Comparison of ENCODE assay signal across 30 cellular contexts in the genomic region with DNA sequence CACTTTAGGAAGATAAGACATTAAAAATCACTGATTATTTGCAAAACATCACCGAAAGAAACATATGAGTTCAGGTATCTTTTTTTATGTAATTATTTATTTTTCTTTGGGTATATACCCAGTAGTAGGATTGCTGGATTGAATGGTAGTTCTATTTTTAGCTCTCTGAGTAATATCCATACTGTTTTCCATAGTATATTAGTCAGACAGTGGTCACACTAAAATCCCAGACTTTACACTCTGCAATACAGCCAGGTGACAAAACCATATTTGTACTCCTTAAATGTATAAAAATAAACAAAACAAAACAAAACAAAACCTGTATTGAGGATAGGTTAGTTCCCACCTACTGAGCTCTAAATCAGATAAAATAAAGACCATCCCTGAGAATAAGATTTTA.
"Had no signal": no experiment of that assay in that cellular context is flagged by ENCODE, and none has a peak within 500 bp of the region (broad histone marks: within the 10 kb centered on the region; RNA-seq: fewer than 3 reads in every experiment).

No MANE protein-coding gene starts in this region.

- ATAC-seq: activated CD4-positive, alpha-beta T cell treated with anti-CD3 and anti-CD28 coated beads for 36 hours; activated CD8-positive, alpha-beta memory T cell treated with anti-CD3 and anti-CD28 coated beads, Interleukin-2, amount 10 ng/mL, durations not matched to agents 7 days and 5 days; activated CD8-positive, alpha-beta T cell treated with anti-CD3 and anti-CD28 coated beads, Interleukin-2, amount 10 ng/mL, durations not matched to agents 7 days and 5 days; activated naive CD8-positive, alpha-beta T cell treated with anti-CD3 and anti-CD28 coated beads, Interleukin-2, amount 50 U/mL, for 24 hours; body of pancreas; left cardiac atrium; left ventricle myocardium superior; right lobe of liver; stimulated activated naive CD8-positive, alpha-beta T cell treated with anti-CD3 and anti-CD28 coated beads, Interleukin-15, Interleukin-2, amounts not matched to agents 100 U/mL and 50 U/mL, for 24 hours had no signal

- DNase-seq: activated CD4-positive, alpha-beta T cell treated with anti-CD3 and anti-CD28 coated beads for 36 hours; activated CD4-positive, CD25-positive, alpha-beta regulatory T cell; activated CD8-positive, alpha-beta memory T cell treated with anti-CD3 and anti-CD28 coated beads, Interleukin-2, amount 10 ng/mL, durations not matched to agents 7 days and 5 days; activated CD8-positive, alpha-beta T cell treated with anti-CD3 and anti-CD28 coated beads, Interleukin-2, amount 10 ng/mL, durations not matched to agents 7 days and 5 days; activated naive CD8-positive, alpha-beta T cell treated with anti-CD3 and anti-CD28 coated beads, Interleukin-2, amount 50 U/mL, for 24 hours; activated T-cell treated with anti-CD3 and anti-CD28 coated beads, Interleukin-2, amount 50 U/mL, for 48 hours; amygdala; body of pancreas; cerebellar nuclear complex; colonic mucosa; head of caudate nucleus; hippocampal formation; left cardiac atrium; left ventricle myocardium superior; naive B cell; nephron progenitor cell; ovary; right lobe of liver; stimulated activated CD4-positive, alpha-beta T cell treated with anti-CD3 and anti-CD28 coated beads, Interleukin-12 subunit alpha, Interleukin-12 subunit beta, amount 100 ng/mL, for 4 hours; stimulated activated CD4-positive, alpha-beta T cell treated with anti-CD3 and anti-CD28 coated beads, Interleukin-4, amount 100 ng/mL, for 1 hour; stimulated activated naive CD8-positive, alpha-beta T cell treated with anti-CD3 and anti-CD28 coated beads, Interleukin-15, Interleukin-2, amounts not matched to agents 100 U/mL and 50 U/mL, for 24 hours; testis; trophoblast cell had no signal

- H3K4me1 ChIP-seq: body of pancreas, colonic mucosa, right lobe of liver, testis had no signal

- H3K36me3 ChIP-seq: cardiac muscle cell, colonic mucosa, neutrophil, ovary, right lobe of liver had no signal

- H3K27ac ChIP-seq: body of pancreas, cardiac muscle cell, colonic mucosa, neutrophil, ovary, right lobe of liver, testis had no signal

- H3K9me3 ChIP-seq: body of pancreas, colonic mucosa, neutrophil, ovary, right lobe of liver, testis had no signal

- H3K4me1 Mint-ChIP-seq: activated CD4-positive, alpha-beta T cell treated with anti-CD3 and anti-CD28 coated beads for 36 hours; activated CD8-positive, alpha-beta memory T cell treated with anti-CD3 and anti-CD28 coated beads, Interleukin-2, amount 10 ng/mL, durations not matched to agents 7 days and 5 days; activated naive CD4-positive, alpha-beta T cell treated with anti-CD3 and anti-CD28 coated beads, Interleukin-2, amount 50 U/mL, for 24 hours; activated naive CD8-positive, alpha-beta T cell treated with anti-CD3 and anti-CD28 coated beads, Interleukin-2, amount 50 U/mL, for 24 hours; mesothelial cell of epicardium; naive B cell; nephron progenitor cell had no signal

- H3K4me3 ChIP-seq: body of pancreas, cardiac muscle cell, colonic mucosa, ovary, right lobe of liver, testis had no signal

- H3K27ac Mint-ChIP-seq: activated CD4-positive, alpha-beta T cell treated with anti-CD3 and anti-CD28 coated beads for 36 hours; activated CD8-positive, alpha-beta memory T cell treated with anti-CD3 and anti-CD28 coated beads, Interleukin-2, amount 10 ng/mL, durations not matched to agents 7 days and 5 days; activated CD8-positive, alpha-beta T cell treated with anti-CD3 and anti-CD28 coated beads, Interleukin-2, amount 10 ng/mL, durations not matched to agents 7 days and 5 days; activated naive CD4-positive, alpha-beta T cell treated with anti-CD3 and anti-CD28 coated beads, Interleukin-2, amount 50 U/mL, for 24 hours; activated naive CD8-positive, alpha-beta T cell treated with anti-CD3 and anti-CD28 coated beads, Interleukin-2, amount 50 U/mL, for 24 hours; activated T-helper 2 cell treated with anti-CD3 and anti-CD28 coated beads, Interferon-gamma antibody, Interleukin-2, Interleukin-4, amounts not matched to agents 10 μg/mL and 5 μg/mL and 100 μg/mL, durations not matched to agents 14 hours and 24 hours and 36 hours; mesothelial cell of epicardium; naive B cell; nephron progenitor cell; progenitor cell of endocrine pancreas; T-helper 2 cell treated with Interferon-gamma antibody and Interleukin-4, amounts not matched to agents 5 μg/mL and 100 μg/mL, for 36 hours had no signal

- H3K27me3 ChIP-seq: body of pancreas, cardiac muscle cell, colonic mucosa, neutrophil, ovary, right lobe of liver, testis had no signal

- H3K4me3 Mint-ChIP-seq: activated CD4-positive, alpha-beta T cell treated with anti-CD3 and anti-CD28 coated beads for 36 hours; activated CD8-positive, alpha-beta memory T cell treated with anti-CD3 and anti-CD28 coated beads, Interleukin-2, amount 10 ng/mL, durations not matched to agents 7 days and 5 days; activated CD8-positive, alpha-beta T cell treated with anti-CD3 and anti-CD28 coated beads, Interleukin-2, amount 10 ng/mL, durations not matched to agents 7 days and 5 days; activated naive CD4-positive, alpha-beta T cell treated with anti-CD3 and anti-CD28 coated beads, Interleukin-2, amount 50 U/mL, for 24 hours; activated naive CD8-positive, alpha-beta T cell treated with anti-CD3 and anti-CD28 coated beads, Interleukin-2, amount 50 U/mL, for 24 hours; mesothelial cell of epicardium; naive B cell; nephron progenitor cell; T-helper 2 cell treated with Interferon-gamma antibody and Interleukin-4, amounts not matched to agents 5 μg/mL and 100 μg/mL, for 36 hours had no signal

- H3K27me3 Mint-ChIP-seq: activated CD4-positive, alpha-beta T cell treated with anti-CD3 and anti-CD28 coated beads for 36 hours; activated CD8-positive, alpha-beta memory T cell treated with anti-CD3 and anti-CD28 coated beads, Interleukin-2, amount 10 ng/mL, durations not matched to agents 7 days and 5 days; activated naive CD4-positive, alpha-beta T cell treated with anti-CD3 and anti-CD28 coated beads, Interleukin-2, amount 50 U/mL, for 24 hours; activated naive CD8-positive, alpha-beta T cell treated with anti-CD3 and anti-CD28 coated beads, Interleukin-2, amount 50 U/mL, for 24 hours; naive B cell; progenitor cell of endocrine pancreas had no signal

- H3K36me3 Mint-ChIP-seq: activated CD8-positive, alpha-beta memory T cell treated with anti-CD3 and anti-CD28 coated beads, Interleukin-2, amount 10 ng/mL, durations not matched to agents 7 days and 5 days; activated naive CD4-positive, alpha-beta T cell treated with anti-CD3 and anti-CD28 coated beads, Interleukin-2, amount 50 U/mL, for 24 hours; mesothelial cell of epicardium; naive B cell had no signal

- H3K9me3 Mint-ChIP-seq: mesothelial cell of epicardium, nephron progenitor cell had no signal
